Comparison of ENCODE assay signal across 11 cellular contexts in genomic region chr20:58515240-58516212, GRCh38. TPM values are rescaled to one million over a fixed set of nuclear protein-coding genes. Genes with fewer than 3 reads are reported as not detected.
DNase-seq lines count a peak whose midpoint lies in the region; ATAC-seq and TF ChIP-seq lines count a peak whose summit lies in the region.
"Had no signal": no experiment of that assay in that cellular context is flagged by ENCODE, and none has a peak within 500 bp of the region (broad histone marks: within the 10 kb centered on the region; RNA-seq: fewer than 3 reads in every experiment).

TSS of gene APCDD1L (minus strand) at chr20:58515399. CDS start at chr20:58514707, 692 bp downstream.

- TF ChIP-seq POLR2A in heart left ventricle (IDR thresholded peaks at IDR 0.05) = no peak

- intact Hi-C loops in heart left ventricle (cut with DNase I) = no loop called here

- H3K27me3 ChIP-seq in GM23248 (replicated peaks; ENCODE audit: insufficient read depth) (no peaks in the 10 kb centered on the region), heart left ventricle (peaks cover 12 to 46% (median 33%) of the 10 kb centered on the region in 9 donors)

- TF ChIP-seq CTCF in WI38 (IDR thresholded peaks at IDR 0.05; ENCODE audit: low read depth, low read length) = no peak
- TF ChIP-seq CTCF in heart left ventricle (IDR thresholded peaks at IDR 0.05) = no peak
- TF ChIP-seq CTCF in retinal pigment epithelial cell (conservative IDR thresholded peaks at IDR 0.05; ENCODE audit: low read depth, low read length) = no peak

- H3K9me3 ChIP-seq in GM23248 (ENCODE audit: low read depth) (no peaks in the 10 kb centered on the region), heart left ventricle (no peaks in the 10 kb centered on the region)
- H3K9me3 ChIP-seq: pancreas had no signal

- in situ Hi-C loops in GM23248 (cut with MboI) = no loop called here

- H3F3A ChIP-seq in GM23248 (ENCODE audit: insufficient read depth) = peaks cover 7% of the 10 kb centered on the region

- H4K20me1 ChIP-seq in GM23248 (ENCODE audit: insufficient read depth) = no peaks in the 10 kb centered on the region

- H3K27ac ChIP-seq in GM23248 = no peak within 1 kb of the TSS
- H3K27ac ChIP-seq in heart left ventricle = no peak within 1 kb of the TSS
- H3K27ac ChIP-seq: pancreas, VCaP had no signal

- H3K36me3 ChIP-seq in GM23248 (ENCODE audit: low read depth) (no peaks in the 10 kb centered on the region), heart left ventricle (no peaks in the 10 kb centered on the region)
- H3K36me3 ChIP-seq: pancreas had no signal

- peak within 1 kb of the TSS; percentile 75 for H3K9ac ChIP-seq in GM23248

- peaks cover 29% of the 10 kb centered on the region for H3K4me1 ChIP-seq in GM23248 (ENCODE audit: insufficient read depth)
- H3K4me1 ChIP-seq in heart left ventricle = peaks cover 0 to 10% (median 0%) of the 10 kb centered on the region in 12 donors
- H3K4me1 ChIP-seq: pancreas had no signal

- no peaks in the 10 kb centered on the region for H3K9me2 ChIP-seq in GM23248 (ENCODE audit: insufficient read depth)

- peak within 1 kb of the TSS; percentile 87 for H2AFZ ChIP-seq in GM23248

- peak within 1 kb of the TSS; percentile 78 for H3K4me3 ChIP-seq in GM23248
- H3K4me3 ChIP-seq in WI38 (ENCODE audit: low read depth, low read length) = peak within 1 kb of the TSS; percentile 60
- peak within 1 kb of the TSS in 11 of 12 donors; percentile 2 to 54 (median 37) for H3K4me3 ChIP-seq in heart left ventricle
- H3K4me3 ChIP-seq in retinal pigment epithelial cell (ENCODE audit: low read length) = peak within 1 kb of the TSS; percentile 44
- H3K4me3 ChIP-seq: pancreas had no signal

- ATAC-seq in heart left ventricle (peak in 2 of 4 donors; percentile 53 to 76), HG03280 (IDR thresholded peaks at IDR 0.05; ENCODE audit: unreplicated experiment) (no peak)

- H3K79me2 ChIP-seq in GM23248 (ENCODE audit: insufficient read depth) = peaks cover 39% of the 10 kb centered on the region

- peak; percentile 87 for DNase-seq in GM23248
- DNase-seq in heart left ventricle = no peak
- no peak for DNase-seq in retinal pigment epithelial cell (ENCODE audit: low read depth)
- no peak for DNase-seq in effector CD8-positive, alpha-beta T cell (lab: John Stamatoyannopoulos, UW)
- DNase-seq in SHP77 (lab: John Stamatoyannopoulos, UW) = no peak
- DNase-seq in stimulated activated CD4-positive, alpha-beta T cell treated with anti-CD3 and anti-CD28 coated beads, Interleukin-2, amount 100 ng/mL, for 48 hours = no peak

- peak within 1 kb of the TSS; percentile 95 for H3K4me2 ChIP-seq in GM23248 (ENCODE audit: unreplicated experiment)

- 14 to 17% methylated on average over 23 to 27 of the region's 28 CpGs for WGBS in GM23248 (ENCODE audit: low coverage in 1 of 2, low lambda C conversion rate in 2 of 2, missing lambda C conversion rate in 2 of 2), 2 experiments
- 19 to 37% (median 25%) methylated on average over 18 to 28 of the region's 28 CpGs for WGBS in heart left ventricle, 4 donors

RNA-seq across cellular contexts. Expression of gene APCDD1L, which starts in this region (rescaled TPM):
- total RNA-seq in GM23248 (2014; rRNA removed; shearing (Covaris generic)) = 19.5 and 25.6 TPM in 2 replicates
- polyA plus RNA-seq in GM23248 (2016; fragmentation: Nextera tagmentation; extraction: Ambion mirVana) = 15.7 and 16.6 TPM in 2 replicates
- 1 to 10 TPM in 2 of 9 donors, under 1 TPM in 6, not detected in 1; 0.24 to 1.1 (median 0.64) TPM for total RNA-seq in heart left ventricle
- polyA plus RNA-seq in heart left ventricle = under 1 TPM in 1 of 2 donors, not detected in 1; 0.37 TPM
- total RNA-seq: temporal lobe had no signal

Comparison
In these comparisons a context has a peak if more than half of its experiments do, and no peak if none do; other contexts are left out.
1. RNA of gene APCDD1L (polyA plus RNA-seq): 15.7 to 16.6 TPM in GM23248; 0.37 TPM in heart left ventricle; every median in the first group is over 10 times any median in the second.
2. Peak in every context shown above with its lines, with median percentiles within 50 percentile points of each other: H3K4me3 ChIP-seq.